Comparison of ENCODE assay signal across 8 cellular contexts in the genomic region with DNA sequence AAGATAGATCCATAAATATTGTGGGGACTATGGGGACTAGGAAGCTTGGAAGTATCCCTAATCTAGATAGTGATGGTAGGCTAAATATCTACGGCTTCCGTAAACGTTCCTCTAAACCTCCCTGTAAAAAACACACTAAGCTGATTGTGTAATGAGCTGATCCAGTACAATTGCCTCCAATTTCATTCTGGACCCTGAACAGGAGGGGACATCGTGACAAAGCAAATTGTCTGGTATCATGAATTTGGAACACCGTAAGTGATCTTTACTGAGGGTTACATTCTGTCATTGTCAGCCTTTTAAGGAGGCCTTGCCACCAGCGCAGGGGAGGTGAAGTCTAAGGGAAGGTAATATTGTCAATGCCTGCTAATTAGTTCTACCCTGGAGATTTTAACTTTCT. TPM values are rescaled to one million over a fixed set of nuclear protein-coding genes. Genes with fewer than 3 reads are reported as not detected.
A peak's percentile ranks its signal among the peaks of the same experiment; 100 is the strongest.
DNase-seq lines count a peak whose midpoint lies in the region; ATAC-seq, FAIRE-seq and TF ChIP-seq lines count a peak whose summit lies in the region.

No MANE protein-coding gene starts in this region.

- intact Hi-C loops in adrenal gland (cut with DNase I) = no loop called here
- intact Hi-C loops in right cardiac atrium (cut with DNase I) = no loop called here
- intact Hi-C loops in gastrocnemius medialis (cut with DNase I; ENCODE audit: low total_unique reads) = no loop called here

- no peak for FAIRE-seq in D721Med (lab: Jason Lieb, UNC)

- H3K4me3 ChIP-seq in HEK293 (ENCODE audit: low read depth, low read length) (peak overlapping the region; percentile 40; the same call in 1 of the 2 replicates), adrenal gland (peak overlapping the region in 1 of 4 donors; percentile 76), right cardiac atrium (ENCODE audit: low read length) (peak overlapping the region; percentile 58), gastrocnemius medialis (peak overlapping the region in 3 of 4 donors; percentile 36 to 46 (median 42))

- POLR2A ChIA-PET in HEK293 (lab: Yijun Ruan, JAX) = no interaction called here

- ATAC-seq in right cardiac atrium = no peak
- no peak for ATAC-seq in gastrocnemius medialis

- TF ChIP-seq POLR2A in adrenal gland (IDR thresholded peaks at IDR 0.05) (no peak), gastrocnemius medialis (IDR thresholded peaks at IDR 0.05) (no peak)

- H3K27ac ChIP-seq in HEK293 (ENCODE audit: extremely low read depth, low read depth, low read length) (no peak overlapping the region), adrenal gland (peak overlapping the region; percentile 77 to 93 (median 86)), right cardiac atrium (ENCODE audit: low read length) (peak overlapping the region; percentile 18), gastrocnemius medialis (peak overlapping the region; percentile 27 to 62 (median 50))

- CTCF ChIA-PET in HEK293 (lab: Yijun Ruan, JAX) = no interaction called here

- H3K27me3 ChIP-seq in adrenal gland (no peaks in the 10 kb centered on the region), right cardiac atrium (ENCODE audit: control insufficient read depth, insufficient read depth) (no peaks in the 10 kb centered on the region), gastrocnemius medialis (peaks cover 0 to 5% (median 0%) of the 10 kb centered on the region in 3 donors)

- H3K9me3 ChIP-seq in HEK293 (ENCODE audit: control insufficient read depth, insufficient read depth, low read depth, low read length) (no peaks in the 10 kb centered on the region), adrenal gland (replicated peaks in 1 of 3) (no peaks in the 10 kb centered on the region), right cardiac atrium (ENCODE audit: control insufficient read depth, low read length) (no peaks in the 10 kb centered on the region), gastrocnemius medialis (no peaks in the 10 kb centered on the region)

- no peak for TF ChIP-seq CTCF in HEK293 (tag by site-specific recombination; IDR thresholded peaks at IDR 0.05)
- TF ChIP-seq CTCF in adrenal gland (IDR thresholded peaks at IDR 0.05) = no peak
- TF ChIP-seq CTCF in gastrocnemius medialis (IDR thresholded peaks at IDR 0.05 in 4 of 5, conservative IDR thresholded peaks at IDR 0.05 in 1 of 5) = no peak
- TF ChIP-seq CTCF in D721Med (IDR thresholded peaks at IDR 0.05; ENCODE audit: insufficient read depth, missing control alignments) = no peak

- DNase-seq in adrenal gland (no peak), right cardiac atrium (no peak), gastrocnemius medialis (no peak), D721Med (ENCODE audit: insufficient read length, low spot score) (no peak), NCI-H446 treated with DMSO at 0.1 percent for 48 hours (lab: John Stamatoyannopoulos, UW) (no peak), G401 (ENCODE audit: low spot score) (no peak)
- DNase-seq in activated effector memory CD4-positive, alpha-beta T cell treated with anti-CD3 and anti-CD28 coated beads, Interleukin-2, amount 50 U/mL, for 16 hours = no peak

- H3K36me3 ChIP-seq in HEK293 (ENCODE audit: control insufficient read depth in 2 of 2, insufficient read depth in 1 of 2, low read length in 2 of 2) (no peaks in the 10 kb centered on the region), adrenal gland (replicated peaks in 1 of 2) (no peaks in the 10 kb centered on the region), gastrocnemius medialis (no peaks in the 10 kb centered on the region)

- in situ Hi-C loops in gastrocnemius medialis (cut with MboI; ENCODE audit: low sequenced_read_pairs in 4 of 4) (no loop called here), G401 (cut with HindIII; ENCODE audit: low sequenced_read_pairs) (no loop called here)

- H3K4me1 ChIP-seq in HEK293 (ENCODE audit: control insufficient read depth, insufficient read depth, low read length) = no peaks in the 10 kb centered on the region
- peaks cover 10 to 16% of the 10 kb centered on the region in 2 donors for H3K4me1 ChIP-seq in adrenal gland (replicated peaks in 1 of 2)
- no peaks in the 10 kb centered on the region for H3K4me1 ChIP-seq in right cardiac atrium (ENCODE audit: control insufficient read depth, insufficient read depth, low read length)
- no peaks in the 10 kb centered on the region for H3K4me1 ChIP-seq in gastrocnemius medialis

- WGBS in adrenal gland, 4 donors = 48 to 53% (median 51%) methylated on average over 6 of the region's 6 CpGs
- WGBS in right cardiac atrium = 50% methylated on average over 6 of the region's 6 CpGs

TF ChIP-seq in HEK293, 187 proteins besides CTCF, POLR2A, EP300 and RAD21:
- TF ChIP-seq ZNF473 (tag by site-specific recombination; IDR thresholded peaks at IDR 0.05) (no peak), ZSCAN23 (tag by site-specific recombination; IDR thresholded peaks at IDR 0.05) (no peak), ZSCAN16 (tag by site-specific recombination; IDR thresholded peaks at IDR 0.05) (no peak), ZNF658 (tag by site-specific recombination; IDR thresholded peaks at IDR 0.05) (no peak), KLF9 (tag by site-specific recombination; IDR thresholded peaks at IDR 0.05; ENCODE audit: low read depth) (no peak), PRDM4 (tag by site-specific recombination; IDR thresholded peaks at IDR 0.05) (no peak), ZNF24 (tag by site-specific recombination; IDR thresholded peaks at IDR 0.05) (no peak), ZNF660 (tag by site-specific recombination; IDR thresholded peaks at IDR 0.05) (no peak), ZNF654 (tag by site-specific recombination; IDR thresholded peaks at IDR 0.05; ENCODE audit: low read depth) (no peak), ZNF416 (tag by site-specific recombination; IDR thresholded peaks at IDR 0.05) (no peak), TRIM28 (IDR thresholded peaks at IDR 0.05; ENCODE audit: borderline replicate concordance, low read length) (no peak), SCRT1 (tag by site-specific recombination; IDR thresholded peaks at IDR 0.05; ENCODE audit: borderline replicate concordance) (no peak)
- TF ChIP-seq, protein P1, sequence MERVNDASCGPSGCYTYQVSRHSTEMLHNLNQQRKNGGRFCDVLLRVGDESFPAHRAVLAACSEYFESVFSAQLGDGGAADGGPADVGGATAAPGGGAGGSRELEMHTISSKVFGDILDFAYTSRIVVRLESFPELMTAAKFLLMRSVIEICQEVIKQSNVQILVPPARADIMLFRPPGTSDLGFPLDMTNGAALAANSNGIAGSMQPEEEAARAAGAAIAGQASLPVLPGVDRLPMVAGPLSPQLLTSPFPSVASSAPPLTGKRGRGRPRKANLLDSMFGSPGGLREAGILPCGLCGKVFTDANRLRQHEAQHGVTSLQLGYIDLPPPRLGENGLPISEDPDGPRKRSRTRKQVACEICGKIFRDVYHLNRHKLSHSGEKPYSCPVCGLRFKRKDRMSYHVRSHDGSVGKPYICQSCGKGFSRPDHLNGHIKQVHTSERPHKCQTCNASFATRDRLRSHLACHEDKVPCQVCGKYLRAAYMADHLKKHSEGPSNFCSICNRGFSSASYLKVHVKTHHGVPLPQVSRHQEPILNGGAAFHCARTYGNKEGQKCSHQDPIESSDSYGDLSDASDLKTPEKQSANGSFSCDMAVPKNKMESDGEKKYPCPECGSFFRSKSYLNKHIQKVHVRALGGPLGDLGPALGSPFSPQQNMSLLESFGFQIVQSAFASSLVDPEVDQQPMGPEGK (tag by site-specific recombination; IDR thresholded peaks at IDR 0.05) = no peak

RNA-seq across cellular contexts. Expression of gene MGST1, which starts 0.5 kb away (rescaled TPM):
- total RNA-seq in adrenal gland = 1,000 to 10,000 TPM in 3 of 8 donors, 100 to 1,000 TPM in 5; 688 to 2,399 (median 877) TPM
- 1,000 to 10,000 TPM in 1 of 3 donors, 100 to 1,000 TPM in 2; 197 to 6,375 (median 736) TPM for polyA plus RNA-seq in adrenal gland
- total RNA-seq in right cardiac atrium = 100 to 1,000 TPM in 1 of 4 donors, 10 to 100 TPM in 3; 19.9 to 115 (median 69.7) TPM
- polyA plus RNA-seq in right cardiac atrium = 149 TPM
- 10 to 100 TPM; 11.8 to 29.5 (median 18.6) TPM for total RNA-seq in gastrocnemius medialis
- not detected in 2 replicates for total RNA-seq in G401 (2014; rRNA removed; shearing (Covaris generic))

Comparison
In these comparisons a context has a peak if more than half of its experiments do, and no peak if none do; other contexts are left out.
1. RNA of gene MGST1, which starts 0.5 kb away (total RNA-seq): 688 to 2,399 TPM in adrenal gland, 19.9 to 115 TPM in right cardiac atrium and 11.8 to 29.5 TPM in gastrocnemius medialis; not detected in G401; every median in the first group is over 10 times any median in the second.